ENCODE assay signal across 8 cellular contexts in the genomic region with DNA sequence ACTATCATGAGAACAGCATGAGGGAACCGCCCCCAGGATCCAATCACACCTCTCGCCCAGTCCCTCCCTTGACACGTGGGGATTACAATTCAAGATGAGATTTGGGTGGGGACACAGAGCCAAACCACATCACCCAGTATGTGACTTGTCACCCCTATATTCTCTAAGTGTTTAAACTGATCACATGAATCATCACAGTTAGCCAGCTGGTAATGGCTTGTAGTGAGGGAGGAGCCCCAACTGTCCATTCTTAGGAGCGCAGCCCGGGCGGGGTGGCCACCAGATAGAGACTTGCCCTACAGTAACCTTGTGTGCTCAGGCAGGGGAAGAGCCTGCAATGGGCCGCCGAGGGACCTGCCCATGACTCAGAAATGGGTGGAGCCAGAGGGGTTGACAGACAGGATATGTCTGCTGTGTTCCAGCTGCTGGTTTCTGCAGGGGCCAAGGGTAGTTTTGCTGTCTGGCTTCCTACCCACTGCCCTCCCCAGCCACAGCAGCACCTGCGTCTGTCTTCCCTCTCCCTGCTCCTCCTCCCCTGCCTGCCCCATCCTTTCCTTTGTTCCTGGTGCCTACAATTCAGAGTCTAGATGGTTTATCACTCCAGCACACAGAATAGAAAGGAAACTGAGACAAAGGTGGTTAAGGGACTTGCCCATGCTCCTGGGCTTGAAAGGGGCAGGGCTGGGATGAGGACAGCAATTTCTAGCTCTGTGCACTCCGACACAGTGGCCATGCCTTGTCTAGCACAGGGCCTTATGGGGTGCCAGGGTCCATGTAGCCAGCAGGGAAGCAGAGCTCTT.
A peak's percentile ranks its signal among the peaks of the same experiment; 100 is the strongest.
DNase-seq lines count a peak whose midpoint lies in the region; ATAC-seq and FAIRE-seq lines count a peak whose summit lies in the region.

No MANE protein-coding gene starts in this region.

- FAIRE-seq in HTR-8/SVneo (lab: Jason Lieb, UNC), result no peak

- ATAC-seq in GM21529 (IDR thresholded peaks at IDR 0.05; ENCODE audit: unreplicated experiment), result peak; percentile 84

- peak; percentile 70 for DNase-seq in EH (ENCODE audit: low read depth)
- DNase-seq in HTR-8/SVneo (ENCODE audit: insufficient read length, low spot score), result peak; percentile 81
- DNase-seq in T-helper 22 cell (ENCODE audit: low read depth), result peak; percentile 97
- DNase-seq in anterior cingulate cortex (lab: John Stamatoyannopoulos, UW), result peak in 39 of 58 donors; percentile 11 to 82 (median 50)
- DNase-seq in iPS-NIHi11 (ENCODE audit: low spot score), result peak; percentile 65
- peak; percentile 73 to 76 for DNase-seq in stimulated activated CD4-positive, alpha-beta T cell treated with anti-CD3 and anti-CD28 coated beads, Interleukin-1b, Interleukin-23, amount 100 ng/mL, for 1 hour (ENCODE audit: low read depth in 2 of 2)
- no peak for DNase-seq in NCI-H1930 (lab: John Stamatoyannopoulos, UW)

Comparison
In these comparisons a context has a peak if more than half of its experiments do, and no peak if none do; other contexts are left out.
1. DNase-seq: peak in EH (single experiment), HTR-8/SVneo (single experiment), T-helper 22 cell (single experiment), anterior cingulate cortex (39 of 58), iPS-NIHi11 (single experiment) and stimulated activated CD4-positive, alpha-beta T cell treated with anti-CD3 and anti-CD28 coated beads, Interleukin-1b, Interleukin-23, amount 100 ng/mL, for 1 hour (2 of 2); none in NCI-H1930 (0 of 2).